Comparison of ENCODE assay signal across 1 cellular context in genomic region chr6:66307490-66307889, GRCh38.
TF ChIP-seq lines count a peak whose summit lies in the region.

No MANE protein-coding gene starts in this region.

TF ChIP-seq in GM23338, 12 proteins besides CTCF, POLR2A, EP300 and RAD21 (continued from another document):
- TF ChIP-seq REST (IDR thresholded peaks at IDR 0.05; ENCODE audit: unreplicated experiment), result no peak
- TF ChIP-seq POLR2AphosphoS5 (IDR thresholded peaks at IDR 0.05; ENCODE audit: low read depth), result no peak
TF ChIP-seq in GM23338: peak in this region for 0.
